8 cellular contexts compared by ENCODE assay signal in the genomic region with DNA sequence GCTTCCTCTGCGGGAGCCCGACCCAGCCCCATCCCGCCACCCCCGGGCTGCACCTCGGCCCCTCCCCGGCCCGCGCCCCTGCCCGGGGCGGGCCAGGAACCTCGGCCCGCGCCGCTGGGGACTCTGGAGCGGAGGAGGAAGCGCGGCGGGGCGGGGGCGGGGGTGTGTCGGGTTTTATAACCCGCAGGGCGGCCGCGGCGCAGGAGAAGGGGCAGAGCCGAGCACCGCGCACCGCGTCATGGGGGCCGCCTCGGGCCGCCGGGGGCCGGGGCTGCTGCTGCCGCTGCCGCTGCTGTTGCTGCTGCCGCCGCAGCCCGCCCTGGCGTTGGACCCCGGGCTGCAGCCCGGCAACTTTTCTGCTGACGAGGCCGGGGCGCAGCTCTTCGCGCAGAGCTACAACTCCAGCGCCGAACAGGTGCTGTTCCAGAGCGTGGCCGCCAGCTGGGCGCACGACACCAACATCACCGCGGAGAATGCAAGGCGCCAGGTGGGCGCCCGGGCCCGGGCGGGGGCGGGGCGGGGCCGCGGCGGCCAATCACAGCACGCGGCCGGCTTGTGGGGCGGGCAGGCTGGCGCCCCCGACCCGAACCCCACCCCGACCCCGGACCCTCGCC. TPM values are rescaled to one million over a fixed set of nuclear protein-coding genes. Genes with fewer than 3 reads are reported as not detected.
A peak's percentile ranks its signal among the peaks of the same experiment; 100 is the strongest.
DNase-seq lines count a peak whose midpoint lies in the region; ATAC-seq and TF ChIP-seq lines count a peak whose summit lies in the region.

ACE (plus strand) TSS at position 205 of the 614 bp plus-strand sequence; CDS start at position 239, 34 bp downstream.

- no peaks in the 10 kb centered on the region for H3K9me3 ChIP-seq in MM.1S (replicated peaks; ENCODE audit: insufficient read depth, low read length)
- no peaks in the 10 kb centered on the region for H3K9me3 ChIP-seq in stomach

- peaks cover 25% of the 10 kb centered on the region for H3K27me3 Mint-ChIP-seq in memory B cell

- no peak for TF ChIP-seq CTCF in MM.1S (IDR thresholded peaks at IDR 0.05; ENCODE audit: low read length)
- TF ChIP-seq CTCF in VCaP (conservative IDR thresholded peaks at IDR 0.05) = peak; percentile 35; the same call in 1 of the 2 replicates
- no peak for TF ChIP-seq CTCF in dorsolateral prefrontal cortex (IDR thresholded peaks at IDR 0.05 in 54 of 56, conservative IDR thresholded peaks at IDR 0.05 in 2 of 56; ENCODE audit: low read depth in 1 of 56, partially characterized antibody in 56 of 56)
- no peak for TF ChIP-seq CTCF in stomach (IDR thresholded peaks at IDR 0.05)

- H3K4me3 Mint-ChIP-seq in memory B cell = peak within 1 kb of the TSS; percentile 86

- peaks cover 77% of the 10 kb centered on the region for H3K27me3 ChIP-seq in MM.1S (replicated peaks; ENCODE audit: insufficient read depth, low read length)
- H3K27me3 ChIP-seq in dorsolateral prefrontal cortex = peaks cover 0 to 28% (median 0%) of the 10 kb centered on the region in 45 donors
- H3K27me3 ChIP-seq in stomach = peaks cover 0 to 64% (median 20%) of the 10 kb centered on the region in 3 donors

- no peak within 1 kb of the TSS for H3K27ac Mint-ChIP-seq in memory B cell

- peak; percentile 81 for DNase-seq in DMS 273 (lab: John Stamatoyannopoulos, UW; ENCODE audit: unreplicated experiment)
- DNase-seq in DMS 273 treated with DMSO at 0.1 percent for 48 hours (lab: John Stamatoyannopoulos, UW) = no peak
- peak; percentile 61 for DNase-seq in MM.1S
- peak in 4 of 10 donors; percentile 18 to 49 (median 28) for DNase-seq in dorsolateral prefrontal cortex
- DNase-seq in memory B cell (ENCODE audit: low spot score in 2 of 2) = peak; percentile 32 to 33
- peak; percentile 37 for DNase-seq in stomach

- no peaks in the 10 kb centered on the region for H3F3A ChIP-seq in MM.1S (ENCODE audit: insufficient read depth, low read length)

- peak within 1 kb of the TSS; percentile 48; the same call in 1 of the 2 replicates for H3K4me2 ChIP-seq in MM.1S (ENCODE audit: low read depth, low read length)

- no peaks in the 10 kb centered on the region for H3K9me3 Mint-ChIP-seq in memory B cell

- H4K20me1 ChIP-seq in MM.1S (ENCODE audit: insufficient read depth, low read length) = no peaks in the 10 kb centered on the region

- no peaks in the 10 kb centered on the region for H3K36me3 Mint-ChIP-seq in memory B cell

- TF ChIP-seq EP300 in stomach (IDR thresholded peaks at IDR 0.05) = no peak

- H3K36me3 ChIP-seq in MM.1S (replicated peaks; ENCODE audit: insufficient read depth, low read length) = no peaks in the 10 kb centered on the region
- no peaks in the 10 kb centered on the region for H3K36me3 ChIP-seq in stomach

- H2AFZ ChIP-seq in MM.1S (ENCODE audit: low read length) = no peak within 1 kb of the TSS

- no peak within 1 kb of the TSS for H3K9ac ChIP-seq in MM.1S (ENCODE audit: low read length)

- no peaks in the 10 kb centered on the region for H3K79me2 ChIP-seq in MM.1S (ENCODE audit: low read length)

- H3K4me1 Mint-ChIP-seq in memory B cell = peaks cover 15% of the 10 kb centered on the region

- 0 out of 2 replicates have a peak, but pooled peaks cover 4% of the 10 kb centered on the region for H3K4me1 ChIP-seq in MM.1S (ENCODE audit: low read length)
- peaks cover 28 to 54% (median 46%) of the 10 kb centered on the region in 4 donors for H3K4me1 ChIP-seq in stomach

- intact Hi-C loops in dorsolateral prefrontal cortex (cut with DNase I) (loop anchor here in 1 of 2 donors (5.0 kb wide), 1 partner anchor 40 kb away; no protein-coding TSS in a partner anchor), stomach (cut with DNase I; ENCODE audit: low total_unique reads) (loop anchor here (5.0 kb wide), 1 partner anchor 50 kb away; no protein-coding TSS in a partner anchor)

- H3K27ac ChIP-seq in MM.1S (ENCODE audit: low read length) = no peak within 1 kb of the TSS
- H3K27ac ChIP-seq in VCaP = peak within 1 kb of the TSS; percentile 89
- H3K27ac ChIP-seq in dorsolateral prefrontal cortex = peak within 1 kb of the TSS in 30 of 59 donors; percentile 16 to 66 (median 48)
- peak within 1 kb of the TSS in 4 of 5 donors; percentile 29 to 61 (median 60) for H3K27ac ChIP-seq in stomach

- H3K9me2 ChIP-seq in MM.1S (replicated peaks; ENCODE audit: insufficient read depth, low read length) = no peaks in the 10 kb centered on the region

- H3K4me3 ChIP-seq in MM.1S (ENCODE audit: low read length) (peak within 1 kb of the TSS; percentile 31; the same call in 1 of the 2 replicates), dorsolateral prefrontal cortex (peak within 1 kb of the TSS; percentile 34 to 79 (median 61)), stomach (peak within 1 kb of the TSS; percentile 52 to 72 (median 61))

- TF ChIP-seq POLR2A in stomach (IDR thresholded peaks at IDR 0.05) = no peak

- peak; percentile 71 for ATAC-seq in memory B cell (ENCODE audit: low read depth)
- ATAC-seq in GM18907 (IDR thresholded peaks at IDR 0.05; ENCODE audit: unreplicated experiment) = no peak

- WGBS in stomach, 5 donors = 0 to 3% (median 1%) methylated on average over 13 to 77 of the region's 77 CpGs

RNA-seq across cellular contexts. Expression of gene ACE, which starts in this region (rescaled TPM):
- total RNA-seq in dorsolateral prefrontal cortex (10 to 100 TPM in 92 of 120 experiments, 1 to 10 TPM in 28; 4.2 to 23.0 (median 12.1) TPM), stomach (100 to 1,000 TPM in 1 of 5 donors, 10 to 100 TPM in 1, 1 to 10 TPM in 3; 3.6 to 232 (median 6.8) TPM)
- 1 to 10 TPM; 1.3 to 2.7 (median 2.6) TPM for polyA plus RNA-seq in stomach
